11 cellular contexts compared by ENCODE assay signal in genomic region chr3:13347390-13347966, GRCh38.
DNase-seq lines count a peak whose midpoint lies in the region; ATAC-seq and TF ChIP-seq lines count a peak whose summit lies in the region.
"Had no signal": no experiment of that assay in that cellular context is flagged by ENCODE, and none has a peak within 500 bp of the region (broad histone marks: within the 10 kb centered on the region; RNA-seq: fewer than 3 reads in every experiment).

No MANE protein-coding gene starts in this region.

- no peak overlapping the region for H3K9ac ChIP-seq in IMR-90 (ENCODE audit: low read depth, low read length)

- H3K9me1 ChIP-seq in IMR-90 (ENCODE audit: insufficient read depth, low read length) = 0 out of 2 replicates have a peak, but pooled peaks cover 1% of the 10 kb centered on the region

- H2BK120ac ChIP-seq in IMR-90 (ENCODE audit: low read depth, low read length) = no peak overlapping the region

- H4K20me1 ChIP-seq in IMR-90 (ENCODE audit: insufficient read depth, low read length) = no peaks in the 10 kb centered on the region

- no peak overlapping the region for H2AK9ac ChIP-seq in IMR-90 (replicated peaks; ENCODE audit: low read depth, low read length, poor library complexity)

- TF ChIP-seq RAD21 in IMR-90 (IDR thresholded peaks at IDR 0.05; ENCODE audit: low read length) = no peak

- H3K4me1 Mint-ChIP-seq in CD4-positive, alpha-beta memory T cell = peaks cover 34 to 56% (median 41%) of the 10 kb centered on the region in 4 donors
- peaks cover 38 to 73% (median 68%) of the 10 kb centered on the region in 4 donors for H3K4me1 Mint-ChIP-seq in naive thymus-derived CD8-positive, alpha-beta T cell

- no peak overlapping the region for H3K14ac ChIP-seq in IMR-90 (replicated peaks; ENCODE audit: low read depth, low read length)

- H2BK15ac ChIP-seq in IMR-90 (ENCODE audit: low read depth, low read length) = no peak overlapping the region

- H3K4me1 ChIP-seq in CD4-positive, alpha-beta memory T cell (ENCODE audit: insufficient read depth, low read length) = peaks cover 48% of the 10 kb centered on the region
- H3K4me1 ChIP-seq in IMR-90 (ENCODE audit: control insufficient read depth, insufficient read depth, low read length) (peaks cover 2% of the 10 kb centered on the region), ascending aorta (no peaks in the 10 kb centered on the region)

- no peak overlapping the region for H3K4me2 ChIP-seq in IMR-90 (ENCODE audit: low read depth, low read length)

- no peak overlapping the region for H4K8ac ChIP-seq in IMR-90 (ENCODE audit: low read depth in 2 of 2, low read length in 2 of 2)

- no peak overlapping the region for H3K4ac ChIP-seq in IMR-90 (ENCODE audit: low read depth, low read length)

- CTCF ChIA-PET in CD4-positive, alpha-beta memory T cell (lab: Charles Lee; ENCODE audit: partially characterized antibody) = interaction anchor here (0.9 to 12.3 kb wide), 7 partner anchors 15 to 256 kb away, joined by 3 to 255 read pairs (median 5); partner anchors contain the start of gene NUP210
- CTCF ChIA-PET in IMR-90 (lab: Yijun Ruan, JAX) = no interaction called here

- intact Hi-C loops in CD4-positive, alpha-beta memory T cell (cut with micrococcal nuclease) = loop anchor here (5.0 kb wide), 1 partner anchor 40 kb away; no protein-coding TSS in a partner anchor
- intact Hi-C loops in IMR-90 (cut with micrococcal nuclease) = no loop called here
- intact Hi-C loops in ascending aorta (cut with DNase I) = no loop called here

- H2BK5ac ChIP-seq in IMR-90 (ENCODE audit: low read depth, low read length, poor library complexity, severe bottlenecking) = no peak overlapping the region

- H2AK5ac ChIP-seq in IMR-90 (ENCODE audit: low read depth, low read length) = no peak overlapping the region

- in situ Hi-C loops in IMR-90 (cut with MboI; ENCODE audit: low sequenced_read_pairs) = no loop called here

- H4K5ac ChIP-seq in IMR-90 (ENCODE audit: low read depth, low read length) = no peak overlapping the region

- no peak overlapping the region for H4K91ac ChIP-seq in IMR-90 (ENCODE audit: insufficient read depth, low read depth, low read length)

- peak overlapping the region; percentile 67 to 94 (median 90) for H3K27ac Mint-ChIP-seq in CD4-positive, alpha-beta memory T cell
- peak overlapping the region; percentile 86 to 96 (median 91) for H3K27ac Mint-ChIP-seq in naive thymus-derived CD8-positive, alpha-beta T cell

- H3K18ac ChIP-seq in IMR-90 (ENCODE audit: low read depth, low read length) = no peak overlapping the region

- H3K27ac ChIP-seq in CD4-positive, alpha-beta memory T cell (ENCODE audit: low read depth, low read length) = peak overlapping the region; percentile 47
- H3K27ac ChIP-seq in IMR-90 (ENCODE audit: insufficient read depth, low read length) (no peak overlapping the region), cingulate gyrus (ENCODE audit: low read depth, low read length) (peak overlapping the region; percentile 65), ascending aorta (no peak overlapping the region)
- H3K27ac ChIP-seq: suprapubic skin had no signal

- TF ChIP-seq CTCF in IMR-90 (conservative IDR thresholded peaks at IDR 0.05; ENCODE audit: low read depth, low read length) (no peak), ascending aorta (IDR thresholded peaks at IDR 0.05) (no peak)

- no peak overlapping the region for H3K23ac ChIP-seq in IMR-90 (ENCODE audit: low read depth, low read length)

- no TSS peak for BruUV-seq in IMR-90 (replicated peaks; lab: Mats Ljungman, UMichigan)

- ATAC-seq in IMR-90 (ENCODE audit: low read depth) (no peak), GM21529 (IDR thresholded peaks at IDR 0.05; ENCODE audit: unreplicated experiment) (no peak), GM21717 (IDR thresholded peaks at IDR 0.05; ENCODE audit: unreplicated experiment) (no peak)
- no peak for ATAC-seq in naive thymus-derived CD8-positive, alpha-beta T cell

- no peaks in the 10 kb centered on the region for H3K79me1 ChIP-seq in IMR-90 (ENCODE audit: low read depth in 1 of 2, low read length in 2 of 2)

- 26% methylated on average over 6 of the region's 15 CpGs; no CpG with 5 or more reads in 1 of the 2 experiments for WGBS in IMR-90 (ENCODE audit: extremely low coverage in 2 of 2, insufficient read length in 1 of 2), 2 experiments

- peaks cover 51 to 68% of the 10 kb centered on the region in 2 donors for H3K36me3 Mint-ChIP-seq in CD4-positive, alpha-beta memory T cell
- peaks cover 5 to 68% (median 23%) of the 10 kb centered on the region in 3 donors for H3K36me3 Mint-ChIP-seq in naive thymus-derived CD8-positive, alpha-beta T cell

- no peaks in the 10 kb centered on the region for H3K27me3 Mint-ChIP-seq in CD4-positive, alpha-beta memory T cell
- H3K27me3 Mint-ChIP-seq in naive thymus-derived CD8-positive, alpha-beta T cell = no peaks in the 10 kb centered on the region

- POLR2A ChIA-PET in CD4-positive, alpha-beta memory T cell (lab: Charles Lee; ENCODE audit: partially characterized antibody) = interaction anchor here (1.5 to 7.4 kb wide), 4 partner anchors 22 to 132 kb away, joined by 5 to 72 read pairs (median 32); partner anchors contain the start of genes HDAC11 and NUP210
- POLR2A ChIA-PET in IMR-90 (lab: Charles Lee; ENCODE audit: unreplicated experiment) = no interaction called here
- POLR2A ChIA-PET in naive thymus-derived CD8-positive, alpha-beta T cell (lab: Charles Lee) = interaction anchor here (1.3 to 6.4 kb wide), 7 partner anchors 11 to 777 kb away, joined by 4 to 68 read pairs (median 16); partner anchors contain the start of genes CHCHD4, HDAC11, NUP210 and TMEM43

- no peak overlapping the region for H2BK20ac ChIP-seq in IMR-90 (ENCODE audit: low read depth, low read length)

- DNase-seq in CD4-positive, alpha-beta memory T cell = no peak
- DNase-seq in IMR-90 (peak; percentile 49), ascending aorta (ENCODE audit: low spot score in 2 of 2) (no peak), COLO829 (ENCODE audit: low spot score) (no peak)
- DNase-seq in naive thymus-derived CD8-positive, alpha-beta T cell = no peak
- DNase-seq: central memory CD4-positive, alpha-beta T cell; NCI-H1694 had no signal

- H3K4me3 Mint-ChIP-seq in CD4-positive, alpha-beta memory T cell = peak overlapping the region in 7 of 8 donors; percentile 21 to 85 (median 44)
- H3K4me3 Mint-ChIP-seq in naive thymus-derived CD8-positive, alpha-beta T cell = peak overlapping the region; percentile 40 to 88 (median 64)

- H3K9me3 Mint-ChIP-seq in CD4-positive, alpha-beta memory T cell = no peaks in the 10 kb centered on the region
- H3K9me3 Mint-ChIP-seq in naive thymus-derived CD8-positive, alpha-beta T cell = no peaks in the 10 kb centered on the region

- no peak overlapping the region for H3K4me3 ChIP-seq in CD4-positive, alpha-beta memory T cell (ENCODE audit: low read length in 2 of 2)
- H3K4me3 ChIP-seq in IMR-90 (ENCODE audit: insufficient read depth, low read depth, low read length) = no peak overlapping the region
- no peak overlapping the region for H3K4me3 ChIP-seq in ascending aorta
- H3K4me3 ChIP-seq: suprapubic skin had no signal

- dilution Hi-C loops in IMR-90 (cut with HindIII; ENCODE audit: low sequenced_read_pairs, unreplicated experiment) = no loop called here

- H3K56ac ChIP-seq in IMR-90 (ENCODE audit: extremely low read depth, insufficient read depth, low read length) = no peak overlapping the region

- H2AFZ ChIP-seq in IMR-90 (replicated peaks; ENCODE audit: low read length, poor library complexity) = no peak overlapping the region

- TF ChIP-seq POLR2A in IMR-90 (IDR thresholded peaks at IDR 0.05; ENCODE audit: low read depth, low read length) = no peak

- no peaks in the 10 kb centered on the region for H3K27me3 ChIP-seq in CD4-positive, alpha-beta memory T cell (ENCODE audit: insufficient read depth, low read length)
- peaks cover 16% of the 10 kb centered on the region; the same call in 1 of the 2 replicates for H3K27me3 ChIP-seq in IMR-90 (ENCODE audit: control insufficient read depth, insufficient read depth, low read length)
- H3K27me3 ChIP-seq in ascending aorta = no peaks in the 10 kb centered on the region
- H3K27me3 ChIP-seq: suprapubic skin had no signal

- no peaks in the 10 kb centered on the region for H3K9me3 ChIP-seq in CD4-positive, alpha-beta memory T cell (ENCODE audit: control insufficient read depth in 1 of 2, low read length in 2 of 2)
- H3K9me3 ChIP-seq in IMR-90 (ENCODE audit: control insufficient read depth, insufficient read depth, low read length) (no peaks in the 10 kb centered on the region), ascending aorta (no peaks in the 10 kb centered on the region)
- H3K9me3 ChIP-seq: suprapubic skin had no signal

- H3K36me3 ChIP-seq in CD4-positive, alpha-beta memory T cell (ENCODE audit: insufficient read depth, low read length) = peaks cover 69% of the 10 kb centered on the region
- H3K36me3 ChIP-seq in IMR-90 (ENCODE audit: control insufficient read depth, insufficient read depth, low read length) = no peaks in the 10 kb centered on the region
- H3K36me3 ChIP-seq in ascending aorta = no peaks in the 10 kb centered on the region
- H3K36me3 ChIP-seq: suprapubic skin had no signal

TF ChIP-seq in IMR-90, 13 proteins besides CTCF, POLR2A, EP300 and RAD21:
- no peak for TF ChIP-seq SMC3 (IDR thresholded peaks at IDR 0.05; ENCODE audit: low read depth, low read length)

Comparison
In these comparisons a context has a peak if more than half of its experiments do, and no peak if none do; other contexts are left out.
1. H3K27ac ChIP-seq: peak in CD4-positive, alpha-beta memory T cell (single experiment) and cingulate gyrus (single experiment); none in IMR-90 (single experiment) and ascending aorta (0 of 2).